In the genomic region with DNA sequence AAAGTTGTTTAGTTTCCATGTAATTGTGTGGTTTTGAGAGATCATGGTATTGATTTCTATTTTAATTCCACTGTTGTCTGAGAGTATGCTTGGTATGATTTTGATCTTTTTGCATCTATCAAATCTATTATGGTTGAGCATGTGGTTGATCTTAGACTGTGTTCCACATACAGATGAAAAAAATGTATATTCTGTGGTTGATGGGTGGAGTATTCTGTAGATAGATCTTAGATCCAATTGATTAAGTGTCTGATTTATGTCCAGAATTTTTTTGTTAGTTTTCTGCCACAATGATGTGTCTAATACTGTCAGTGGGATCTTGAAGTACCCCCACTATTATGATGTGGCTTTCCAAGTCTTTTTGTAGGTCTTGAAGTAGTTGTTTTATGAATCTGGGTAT, we compare ENCODE assay signal across 18 cellular contexts.
"Had no signal": no experiment of that assay in that cellular context is flagged by ENCODE, and none has a peak within 500 bp of the region (broad histone marks: within the 10 kb centered on the region; RNA-seq: fewer than 3 reads in every experiment).

No MANE protein-coding gene starts in this region.

- H3K4me1 Mint-ChIP-seq: brain, nephron had no signal

- H3K4me3 ChIP-seq: heart left ventricle, SJCRH30, suprapubic skin had no signal

- H3K27ac ChIP-seq: heart left ventricle, SJCRH30, suprapubic skin had no signal

- DNase-seq: activated CD4-positive, alpha-beta T cell treated with anti-CD3 and anti-CD28 coated beads for 1 hour; activated effector memory CD4-positive, alpha-beta T cell treated with Interleukin-2 at 50 U/mL for 16 hours; effector CD8-positive, alpha-beta T cell; heart left ventricle; immature natural killer cell; mesendoderm; nucleus accumbens; posterior cingulate gyrus; SJCRH30; stimulated activated CD4-positive, alpha-beta T cell treated with anti-CD3 and anti-CD28 coated beads, Interleukin-15, amount 100 ng/mL, for 24 hours; stimulated activated CD4-positive, alpha-beta T cell treated with anti-CD3 and anti-CD28 coated beads, Interleukin-4, amount 100 ng/mL, for 24 hours; stimulated activated naive CD4-positive, alpha-beta T cell treated with Interleukin-2 at 50 U/mL for 16 hours; T-helper 9 cell; trophoblast cell had no signal

- H3K27ac Mint-ChIP-seq: brain, nephron had no signal

- H3K4me3 Mint-ChIP-seq: brain, immature natural killer cell, nephron had no signal

- H3K4me1 ChIP-seq: SJCRH30, suprapubic skin had no signal

- H3K36me3 ChIP-seq: heart left ventricle, SJCRH30, suprapubic skin had no signal

- H3K27me3 ChIP-seq: heart left ventricle, SJCRH30, suprapubic skin had no signal

- H3K27me3 Mint-ChIP-seq: brain had no signal

- ATAC-seq: activated naive CD4-positive, alpha-beta T cell treated with anti-CD3 and anti-CD28 coated beads, Interleukin-2, amount 50 U/mL, for 72 hours; heart left ventricle had no signal

- H3K9me3 ChIP-seq: SJCRH30, suprapubic skin had no signal
